26 cellular contexts compared by ENCODE assay signal in genomic region chr12:123782997-123783792, GRCh38. TPM values are rescaled to one million over a fixed set of nuclear protein-coding genes. Genes with fewer than 3 reads are reported as not detected.
"Had no signal": no experiment of that assay in that cellular context is flagged by ENCODE, and none has a peak within 500 bp of the region (broad histone marks: within the 10 kb centered on the region; RNA-seq: fewer than 3 reads in every experiment).

No MANE protein-coding gene starts in this region.

- H3K4me3 ChIP-seq: colonic mucosa, coronary artery, dorsolateral prefrontal cortex, esophagus muscularis mucosa, esophagus squamous epithelium, gastrocnemius medialis, gastroesophageal sphincter, heart left ventricle, heart right ventricle, hepatocyte had no signal

- H2AFZ ChIP-seq: hepatocyte had no signal

- FAIRE-seq: colon, endometrium, frontal cortex had no signal

- H3K36me3 ChIP-seq: colonic mucosa, esophagus muscularis mucosa, esophagus squamous epithelium, gastrocnemius medialis, gastroesophageal sphincter, heart left ventricle, heart right ventricle had no signal

- ATAC-seq: effector memory CD8-positive, alpha-beta T cell; esophagus mucosa; foreskin keratinocyte; gastrocnemius medialis; gastroesophageal sphincter; heart left ventricle; heart right ventricle had no signal

- H3K79me2 ChIP-seq: hepatocyte had no signal

- H3K9me3 ChIP-seq: colonic mucosa, esophagus squamous epithelium, gastrocnemius medialis had no signal

- H3K4me1 ChIP-seq: colonic mucosa, esophagus muscularis mucosa, esophagus squamous epithelium, foreskin keratinocyte, gastrocnemius medialis, gastroesophageal sphincter, heart left ventricle, heart right ventricle had no signal

- H3K27me3 ChIP-seq: colonic mucosa, dorsolateral prefrontal cortex, esophagus muscularis mucosa, heart left ventricle, hepatocyte had no signal

- DNase-seq: colonic mucosa; cortex of kidney; dorsolateral prefrontal cortex; effector CD4-positive, alpha-beta T cell; effector CD8-positive, alpha-beta T cell; effector memory CD4-positive, alpha-beta T cell; effector memory CD8-positive, alpha-beta T cell; endodermal cell; esophagus squamous epithelium; foreskin fibroblast; foreskin keratinocyte; foreskin melanocyte; gastrocnemius medialis; glutamatergic neuron; heart left ventricle; heart right ventricle had no signal

- H3K4me2 ChIP-seq: hepatocyte had no signal

- H3K27ac ChIP-seq: colonic mucosa, coronary artery, dorsolateral prefrontal cortex, epithelial cell of prostate, esophagus muscularis mucosa, esophagus squamous epithelium, foreskin keratinocyte, gastrocnemius medialis, gastroesophageal sphincter, heart left ventricle, heart right ventricle, hepatocyte had no signal

RNA-seq across cellular contexts. Expression of gene DNAH10, which starts 21.1 kb away (rescaled TPM):
- total RNA-seq: esophagus squamous epithelium, gastroesophageal sphincter, glomerular endothelial cell had no signal
